In genomic region chr18:23311346-23312103, GRCh38 we compare ENCODE assay signal across 13 cellular contexts.
DNase-seq lines count a peak whose midpoint lies in the region; ATAC-seq and TF ChIP-seq lines count a peak whose summit lies in the region.
"Had no signal": no experiment of that assay in that cellular context is flagged by ENCODE, and none has a peak within 500 bp of the region (broad histone marks: within the 10 kb centered on the region; RNA-seq: fewer than 3 reads in every experiment).

No MANE protein-coding gene starts in this region.

- no peaks in the 10 kb centered on the region for H3K27me3 Mint-ChIP-seq in neural crest cell (ENCODE audit: low read depth)
- no peaks in the 10 kb centered on the region for H3K27me3 Mint-ChIP-seq in activated T-helper 17 cell treated with anti-CD3 and anti-CD28 coated beads, Interleukin-2, amount 50 U/mL, for 72 hours
- H3K27me3 Mint-ChIP-seq: memory B cell had no signal

- no peak overlapping the region for H3K9ac ChIP-seq in fibroblast of lung (ENCODE audit: insufficient read depth, low read length)

- H3K4me1 Mint-ChIP-seq in neural crest cell, result no peaks in the 10 kb centered on the region
- H3K4me1 Mint-ChIP-seq in activated T-helper 17 cell treated with anti-CD3 and anti-CD28 coated beads, Interleukin-2, amount 50 U/mL, for 72 hours, result peaks cover 17% of the 10 kb centered on the region

- peaks cover 23% of the 10 kb centered on the region for H3K4me1 ChIP-seq in RWPE2 (ENCODE audit: insufficient read depth, poor library complexity, severe bottlenecking)
- peaks cover 11% of the 10 kb centered on the region for H3K4me1 ChIP-seq in fibroblast of lung (ENCODE audit: control insufficient read depth, extremely low read depth, insufficient read depth, low read length)

- H3K4me2 ChIP-seq in fibroblast of lung (ENCODE audit: extremely low read depth, insufficient read depth, low read length), result no peak overlapping the region
- H3K4me2 ChIP-seq: PC-9 had no signal

- DNase-seq in AG08396 (ENCODE audit: low spot score), result peak; percentile 63
- no peak for DNase-seq in RWPE2 (ENCODE audit: low spot score)
- DNase-seq in fibroblast of lung (ENCODE audit: low read depth in 2 of 2), result peak; percentile 93 to 98
- no peak for DNase-seq in neural crest cell (ENCODE audit: low read depth, low spot score)
- no peak for DNase-seq in NCI-H82 treated with DMSO at 0.1 percent for 48 hours (lab: John Stamatoyannopoulos, UW; ENCODE audit: unreplicated experiment)
- DNase-seq in NCI-H2171 treated with DMSO at 0.1 percent for 48 hours (lab: John Stamatoyannopoulos, UW), result no peak
- DNase-seq: NCI-H2029 treated with DMSO at 0.1 percent for 48 hours, PC-9, small intestine had no signal

- H3K4me3 ChIP-seq in RWPE2 (ENCODE audit: severe bottlenecking) (no peak overlapping the region), fibroblast of lung (replicated peaks in 1 of 4; ENCODE audit: control extremely low read depth in 1 of 4, insufficient read depth in 1 of 4, low read depth in 3 of 4, low read length in 4 of 4) (no peak overlapping the region)
- H3K4me3 ChIP-seq: PC-9 had no signal

- H2AFZ ChIP-seq in fibroblast of lung (ENCODE audit: low read length), result no peak overlapping the region
- H2AFZ ChIP-seq: PC-9 had no signal

- TF ChIP-seq CTCF in RWPE2 (IDR thresholded peaks at IDR 0.05; ENCODE audit: poor library complexity, severe bottlenecking) (no peak), fibroblast of lung (conservative IDR thresholded peaks at IDR 0.05 in 1 of 2, IDR thresholded peaks at IDR 0.05 in 1 of 2; ENCODE audit: low read depth in 1 of 2, low read length in 2 of 2) (no peak), neural crest cell (conservative IDR thresholded peaks at IDR 0.05) (no peak)

- H3K79me2 ChIP-seq in fibroblast of lung (ENCODE audit: control insufficient read depth, insufficient read depth, low read length), result no peaks in the 10 kb centered on the region

- H4K20me1 ChIP-seq in fibroblast of lung (ENCODE audit: control insufficient read depth, extremely low read depth, insufficient read depth, low read length), result no peaks in the 10 kb centered on the region

- H3K36me3 Mint-ChIP-seq in neural crest cell (ENCODE audit: low read depth), result peaks cover 10% of the 10 kb centered on the region
- H3K36me3 Mint-ChIP-seq in activated T-helper 17 cell treated with anti-CD3 and anti-CD28 coated beads, Interleukin-2, amount 50 U/mL, for 72 hours (ENCODE audit: low read depth), result no peaks in the 10 kb centered on the region

- ATAC-seq in RWPE2 (ENCODE audit: low read depth), result peak; percentile 79
- ATAC-seq in HG03108 (IDR thresholded peaks at IDR 0.05; ENCODE audit: unreplicated experiment), result no peak
- no peak for ATAC-seq in activated T-helper 17 cell treated with anti-CD3 and anti-CD28 coated beads, Interleukin-2, amount 50 U/mL, for 72 hours (replicated peaks)

- no peaks in the 10 kb centered on the region for H3K9me3 Mint-ChIP-seq in neural crest cell
- H3K9me3 Mint-ChIP-seq in activated T-helper 17 cell treated with anti-CD3 and anti-CD28 coated beads, Interleukin-2, amount 50 U/mL, for 72 hours, result no peaks in the 10 kb centered on the region
- H3K9me3 Mint-ChIP-seq: memory B cell had no signal

- no peak overlapping the region for H3K4me3 Mint-ChIP-seq in neural crest cell
- no peak overlapping the region for H3K4me3 Mint-ChIP-seq in activated T-helper 17 cell treated with anti-CD3 and anti-CD28 coated beads, Interleukin-2, amount 50 U/mL, for 72 hours
- H3K4me3 Mint-ChIP-seq: memory B cell had no signal

- H3K36me3 ChIP-seq in RWPE2 (ENCODE audit: low read depth) (no peaks in the 10 kb centered on the region), fibroblast of lung (ENCODE audit: control insufficient read depth, insufficient read depth, low read length) (no peaks in the 10 kb centered on the region)

- H3K9me3 ChIP-seq in RWPE2 (ENCODE audit: severe bottlenecking) (no peaks in the 10 kb centered on the region), fibroblast of lung (ENCODE audit: control insufficient read depth, insufficient read depth, low read depth, low read length) (no peaks in the 10 kb centered on the region)

- H3K27me3 ChIP-seq in RWPE2 (ENCODE audit: insufficient read depth, poor library complexity, severe bottlenecking) (no peaks in the 10 kb centered on the region), fibroblast of lung (ENCODE audit: control insufficient read depth, insufficient read depth, low read length) (no peaks in the 10 kb centered on the region)

- H3K27ac ChIP-seq in RWPE2 (ENCODE audit: poor library complexity, severe bottlenecking) (peak overlapping the region; percentile 89), fibroblast of lung (ENCODE audit: insufficient read depth, low read length) (no peak overlapping the region)
- H3K27ac ChIP-seq: C4-2B, PC-9 had no signal

- peak overlapping the region; percentile 31 for H3K27ac Mint-ChIP-seq in neural crest cell (ENCODE audit: unreplicated experiment)
- H3K27ac Mint-ChIP-seq in activated T-helper 17 cell treated with anti-CD3 and anti-CD28 coated beads, Interleukin-2, amount 50 U/mL, for 72 hours, result no peak overlapping the region
- H3K27ac Mint-ChIP-seq: memory B cell had no signal

Comparison
In these comparisons a context has a peak if more than half of its experiments do, and no peak if none do; other contexts are left out.
1. DNase-seq: peak in AG08396 (single experiment) and fibroblast of lung (2 of 2); none in RWPE2 (single experiment), neural crest cell (single experiment), NCI-H82 treated with DMSO at 0.1 percent for 48 hours (single experiment) and NCI-H2171 treated with DMSO at 0.1 percent for 48 hours (single experiment).